In genomic region chr2:71564361-71564760, GRCh38 we compare ENCODE assay signal across 29 cellular contexts.
"Had no signal": no experiment of that assay in that cellular context is flagged by ENCODE, and none has a peak within 500 bp of the region (broad histone marks: within the 10 kb centered on the region; RNA-seq: fewer than 3 reads in every experiment).

No MANE protein-coding gene starts in this region.

- H3K27ac Mint-ChIP-seq: activated CD8-positive, alpha-beta T cell treated with anti-CD3 and anti-CD28 coated beads, Interleukin-2, amount 10 ng/mL, durations not matched to agents 7 days and 5 days; activated naive CD8-positive, alpha-beta T cell treated with anti-CD3 and anti-CD28 coated beads, Interleukin-2, amount 10 ng/mL, durations not matched to agents 7 days and 5 days; T-helper 1 cell treated with Interleukin-12 subunit alpha and Interleukin-12 subunit beta and Interleukin-4 antibody, amounts not matched to agents 30 μg/mL and 1 μg/mL, for 36 hours; WTC11 had no signal

- H3K4me1 ChIP-seq: adrenal gland, breast epithelium had no signal

- H3K9me3 ChIP-seq: adrenal gland, breast epithelium had no signal

- H3K36me3 Mint-ChIP-seq: activated naive CD8-positive, alpha-beta T cell treated with anti-CD3 and anti-CD28 coated beads, Interleukin-2, amount 10 ng/mL, durations not matched to agents 7 days and 5 days; WTC11 had no signal

- H3K4me3 ChIP-seq: adrenal gland, breast epithelium, K562 had no signal

- ATAC-seq: activated CD8-positive, alpha-beta T cell treated with anti-CD3 and anti-CD28 coated beads, Interleukin-2, amount 10 ng/mL, durations not matched to agents 7 days and 5 days; K562; Panc1; SK-N-SH treated with all-trans-retinoic acid at 6 μM for 48 hours; WTC11 had no signal

- H3K4me1 Mint-ChIP-seq: activated naive CD8-positive, alpha-beta T cell treated with anti-CD3 and anti-CD28 coated beads, Interleukin-2, amount 10 ng/mL, durations not matched to agents 7 days and 5 days had no signal

- DNase-seq: activated CD4-positive, alpha-beta T cell treated with anti-CD3 and anti-CD28 coated beads for 48 hours; activated CD4-positive, alpha-beta T cell treated with anti-CD3 and anti-CD28 coated beads, Interleukin-2, amount 50 U/mL, for 4 hours; activated CD4-positive, CD25-positive, alpha-beta regulatory T cell treated with anti-CD3 and anti-CD28 coated beads, Interleukin-2, amount 50 U/mL, for 72 hours; activated CD8-positive, alpha-beta memory T cell treated with anti-CD3 and anti-CD28 coated beads, Interleukin-2, amount 50 U/mL, for 48 hours; activated CD8-positive, alpha-beta T cell treated with anti-CD3 and anti-CD28 coated beads, Interleukin-2, amount 10 ng/mL, durations not matched to agents 7 days and 5 days; activated naive CD4-positive, alpha-beta T cell treated with anti-CD3 and anti-CD28 coated beads, Interleukin-2, amount 50 U/mL, for 16 hours; activated naive CD8-positive, alpha-beta T cell treated with anti-CD3 and anti-CD28 coated beads, Interleukin-2, amount 10 ng/mL, durations not matched to agents 7 days and 5 days; activated T-cell treated with anti-CD3 and anti-CD28 coated beads, Interleukin-2, amount 50 U/mL, for 1 hour; adrenal gland; caudate nucleus; Karpas-422; MM.1S; NCI-H1105; NCI-H1436; NCI-H1694 treated with DMSO at 0.1 percent for 48 hours; NCI-H2029 treated with DMSO at 0.1 percent for 48 hours; NCI-H345; NCI-H510A; NCI-H69; NK-92 treated with Interleukin-12 subunit alpha and Interleukin-12 subunit beta, amount 100 ng/mL, for 24 hours; OCI-M1; SIG-M5; SW 1271 had no signal

- H3K36me3 ChIP-seq: adrenal gland, breast epithelium had no signal

- H3K27ac ChIP-seq: adrenal gland, breast epithelium had no signal

- H3K4me3 Mint-ChIP-seq: activated CD8-positive, alpha-beta T cell treated with anti-CD3 and anti-CD28 coated beads, Interleukin-2, amount 10 ng/mL, durations not matched to agents 7 days and 5 days; activated naive CD8-positive, alpha-beta T cell treated with anti-CD3 and anti-CD28 coated beads, Interleukin-2, amount 10 ng/mL, durations not matched to agents 7 days and 5 days; T-helper 1 cell treated with Interleukin-12 subunit alpha and Interleukin-12 subunit beta and Interleukin-4 antibody, amounts not matched to agents 30 μg/mL and 1 μg/mL, for 36 hours; WTC11 had no signal

- H3K27me3 ChIP-seq: adrenal gland, breast epithelium had no signal

- H3K27me3 Mint-ChIP-seq: activated naive CD8-positive, alpha-beta T cell treated with anti-CD3 and anti-CD28 coated beads, Interleukin-2, amount 10 ng/mL, durations not matched to agents 7 days and 5 days had no signal

- H3K9me3 Mint-ChIP-seq: activated naive CD8-positive, alpha-beta T cell treated with anti-CD3 and anti-CD28 coated beads, Interleukin-2, amount 10 ng/mL, durations not matched to agents 7 days and 5 days; T-helper 1 cell treated with Interleukin-12 subunit alpha and Interleukin-12 subunit beta and Interleukin-4 antibody, amounts not matched to agents 30 μg/mL and 1 μg/mL, for 36 hours; WTC11 had no signal
